Comparison of ENCODE assay signal across 7 cellular contexts in genomic region chr11:66347425-66348276, GRCh38.
DNase-seq lines count a peak whose midpoint lies in the region; ATAC-seq and TF ChIP-seq lines count a peak whose summit lies in the region.

Gene B4GAT1 (minus strand): TSS chr11:66347629. CDS start chr11:66347545, 84 bp downstream.

- H3K9me3 ChIP-seq in HUES6 (ENCODE audit: control insufficient read depth, insufficient read depth, low read depth, low read length): no peaks in the 10 kb centered on the region
- no peaks in the 10 kb centered on the region for H3K9me3 ChIP-seq in OCI-LY1 (ENCODE audit: low read length)

- H2AFZ ChIP-seq in OCI-LY1 (ENCODE audit: low read length): no peak within 1 kb of the TSS

- peak within 1 kb of the TSS; percentile 91 for H3K4me2 ChIP-seq in OCI-LY1 (ENCODE audit: low read length)

- H3K36me3 ChIP-seq in HUES6 (ENCODE audit: control insufficient read depth, insufficient read depth, low read length) (no peaks in the 10 kb centered on the region), OCI-LY1 (ENCODE audit: insufficient read depth, low read length) (no peaks in the 10 kb centered on the region)

- 0 out of 2 replicates have a peak, but pooled peaks cover 4% of the 10 kb centered on the region for H3F3A ChIP-seq in OCI-LY1 (ENCODE audit: insufficient read depth, low read length)

- DNase-seq in activated T-cell treated with anti-CD3 and anti-CD28 coated beads for 24 hours (ENCODE audit: low read depth) (peak; percentile 85), epidermal melanocyte (ENCODE audit: insufficient read length, low spot score) (peak; percentile 71), middle frontal gyrus (ENCODE audit: extremely low spot score, low spot score) (peak; percentile 73)
- DNase-seq in stimulated activated CD8-positive, alpha-beta memory T cell treated with anti-CD3 and anti-CD28 coated beads, Interleukin-15, amount 100 ng/mL, for 4 hours (ENCODE audit: low read depth in 2 of 2): peak; percentile 53 to 60

- peak within 1 kb of the TSS; percentile 88 for H3K9ac ChIP-seq in HUES6 (ENCODE audit: low read length)
- peak within 1 kb of the TSS; percentile 83 for H3K9ac ChIP-seq in OCI-LY1 (ENCODE audit: low read length)

- H3K27ac ChIP-seq in HUES6 (ENCODE audit: low read depth, low read length) (no peak within 1 kb of the TSS), OCI-LY1 (ENCODE audit: low read depth, low read length, poor library complexity, severe bottlenecking) (peak within 1 kb of the TSS; percentile 69)

- H4K20me1 ChIP-seq in OCI-LY1 (ENCODE audit: insufficient read depth, low read length): no peaks in the 10 kb centered on the region

- no peaks in the 10 kb centered on the region for H3K9me2 ChIP-seq in OCI-LY1 (ENCODE audit: low read depth, low read length)

- H3K79me2 ChIP-seq in OCI-LY1 (ENCODE audit: insufficient read depth, low read length): peaks cover 9% of the 10 kb centered on the region

- H3K4me1 ChIP-seq in HUES6 (ENCODE audit: control insufficient read depth, insufficient read depth, low read length) (peaks cover 12% of the 10 kb centered on the region), OCI-LY1 (ENCODE audit: insufficient read depth, low read length, severe bottlenecking) (peaks cover 43% of the 10 kb centered on the region)

- peaks cover 8% of the 10 kb centered on the region; the same call in 1 of the 2 replicates for H3K27me3 ChIP-seq in HUES6 (ENCODE audit: control insufficient read depth, insufficient read depth, low read length)
- H3K27me3 ChIP-seq in OCI-LY1 (ENCODE audit: insufficient read depth, low read length): no peaks in the 10 kb centered on the region

- H3K4me3 ChIP-seq in HUES6 (ENCODE audit: low read depth, low read length): peak within 1 kb of the TSS; percentile 100
- H3K4me3 ChIP-seq in OCI-LY1 (ENCODE audit: low read depth, low read length, poor library complexity, severe bottlenecking): peak within 1 kb of the TSS; percentile 96

- peak; percentile 51 for ATAC-seq in GM18868 (IDR thresholded peaks at IDR 0.05; ENCODE audit: unreplicated experiment)

- TF ChIP-seq CTCF in OCI-LY1 (IDR thresholded peaks at IDR 0.05; ENCODE audit: low read length): no peak
